Comparison of ENCODE assay signal across 17 cellular contexts in genomic region chr19:18784786-18785120, GRCh38. TPM values are rescaled to one million over a fixed set of nuclear protein-coding genes. Genes with fewer than 3 reads are reported as not detected.
A peak's percentile ranks its signal among the peaks of the same experiment; 100 is the strongest.
DNase-seq lines count a peak whose midpoint lies in the region; ATAC-seq, FAIRE-seq and TF ChIP-seq lines count a peak whose summit lies in the region.
"Had no signal": no experiment of that assay in that cellular context is flagged by ENCODE, and none has a peak within 500 bp of the region (broad histone marks: within the 10 kb centered on the region; RNA-seq: fewer than 3 reads in every experiment).

No MANE protein-coding gene starts in this region.

- H2BK5ac ChIP-seq in IMR-90 (ENCODE audit: low read depth, low read length, poor library complexity, severe bottlenecking) (no peak overlapping the region), H1 (ENCODE audit: low read depth, low read length) (no peak overlapping the region)

- H2AFZ ChIP-seq in HepG2 (ENCODE audit: low read length) (no peak overlapping the region), IMR-90 (replicated peaks; ENCODE audit: low read length, poor library complexity) (peak overlapping the region; percentile 56), H1 (ENCODE audit: low read length) (no peak overlapping the region)

- H2BK15ac ChIP-seq in IMR-90 (ENCODE audit: low read depth, low read length) (no peak overlapping the region), H1 (ENCODE audit: low read length) (0 out of 2 replicates have a peak overlapping the region, but pooled peaks have one; percentile 46)

- no peaks in the 10 kb centered on the region for H4K20me1 ChIP-seq in HepG2 (ENCODE audit: insufficient read depth, low read length)
- H4K20me1 ChIP-seq in IMR-90 (ENCODE audit: insufficient read depth, low read length), result peaks cover 11% of the 10 kb centered on the region; the same call in 1 of the 2 replicates
- peaks cover 8 to 33% of the 10 kb centered on the region in 2 experiments for H4K20me1 ChIP-seq in H1 (replicated peaks in 1 of 2; ENCODE audit: control insufficient read depth in 1 of 2, insufficient read depth in 2 of 2, low read length in 2 of 2)

- H3K79me2 ChIP-seq in HepG2 (ENCODE audit: insufficient read depth, low read length) (no peaks in the 10 kb centered on the region), H1 (ENCODE audit: control insufficient read depth in 1 of 2, insufficient read depth in 2 of 2, low read length in 2 of 2) (no peaks in the 10 kb centered on the region)

- H2BK120ac ChIP-seq in IMR-90 (ENCODE audit: low read depth, low read length) (no peak overlapping the region), H1 (replicated peaks; ENCODE audit: low read depth, low read length) (no peak overlapping the region)

- ATAC-seq in HepG2, result no peak
- ATAC-seq in right lobe of liver, result no peak
- ATAC-seq in IMR-90 (ENCODE audit: low read depth), result no peak
- ATAC-seq in GM21381 (IDR thresholded peaks at IDR 0.05; ENCODE audit: unreplicated experiment), result no peak

- H3K4ac ChIP-seq in IMR-90 (ENCODE audit: low read depth, low read length) (no peak overlapping the region), H1 (replicated peaks; ENCODE audit: insufficient read length, low read depth, low read length) (no peak overlapping the region)

- H3K79me1 ChIP-seq in IMR-90 (ENCODE audit: low read depth in 1 of 2, low read length in 2 of 2) (no peaks in the 10 kb centered on the region), H1 (ENCODE audit: low read depth, low read length) (no peaks in the 10 kb centered on the region)

- no peak for TF ChIP-seq POLR2A in HepG2 (IDR thresholded peaks at IDR 0.05; ENCODE audit: insufficient read depth in 1 of 2, low read depth in 2 of 2, low read length in 2 of 2)
- TF ChIP-seq POLR2A in right lobe of liver (IDR thresholded peaks at IDR 0.05), result no peak
- TF ChIP-seq POLR2A in IMR-90 (IDR thresholded peaks at IDR 0.05; ENCODE audit: low read depth, low read length), result no peak
- TF ChIP-seq POLR2A in H1 (IDR thresholded peaks at IDR 0.05; ENCODE audit: control extremely low read depth in 1 of 2, low read depth in 2 of 2, low read length in 2 of 2), result no peak

- BruUV-seq in HepG2 (replicated peaks; lab: Mats Ljungman, UMichigan), result no TSS peak
- no TSS peak for BruUV-seq in IMR-90 (replicated peaks; lab: Mats Ljungman, UMichigan)

- H3K4me1 ChIP-seq in HepG2 (ENCODE audit: insufficient read depth, low read length), result peaks cover 44% of the 10 kb centered on the region
- peaks cover 0 to under 1% (median 0%) of the 10 kb centered on the region in 4 donors for H3K4me1 ChIP-seq in right lobe of liver
- H3K4me1 ChIP-seq in IMR-90 (ENCODE audit: control insufficient read depth, insufficient read depth, low read length), result peaks cover 1% of the 10 kb centered on the region; the same call in 1 of the 2 replicates
- H3K4me1 ChIP-seq in H1 (replicated peaks in 1 of 4; ENCODE audit: control insufficient read depth in 3 of 4, insufficient read depth in 4 of 4, low read length in 3 of 4), result peaks cover 3 to 25% (median 17%) of the 10 kb centered on the region in 4 experiments
- H3K4me1 ChIP-seq in skeletal muscle satellite cell (ENCODE audit: control insufficient read depth, insufficient read depth, low read length), result peaks cover 6% of the 10 kb centered on the region

- H4K91ac ChIP-seq in IMR-90 (ENCODE audit: insufficient read depth, low read depth, low read length) (no peak overlapping the region), H1 (replicated peaks; ENCODE audit: insufficient read length, low read length) (no peak overlapping the region)

- in situ Hi-C loops in HepG2 (cut with HindIII; ENCODE audit: extremely low pct_ligation_motif_present, low pct_unique_long_range_greater_than_20kb) (loop anchor here (5.0 kb wide), 1 partner anchor 58 kb away; no protein-coding TSS in a partner anchor), IMR-90 (cut with MboI; ENCODE audit: low sequenced_read_pairs) (no loop called here)

- H3K9ac ChIP-seq in HepG2 (ENCODE audit: insufficient read depth, low read depth, low read length), result no peak overlapping the region
- no peak overlapping the region for H3K9ac ChIP-seq in IMR-90 (ENCODE audit: low read depth, low read length)
- H3K9ac ChIP-seq in H1 (replicated peaks in 1 of 4; ENCODE audit: extremely low read depth in 1 of 4, low read depth in 3 of 4, low read length in 3 of 4), result no peak overlapping the region
- H3K9ac ChIP-seq in skeletal muscle satellite cell (ENCODE audit: low read depth, low read length), result no peak overlapping the region

- no peak overlapping the region for H2BK12ac ChIP-seq in H1 (ENCODE audit: low read depth, low read length)

- CTCF ChIA-PET in HepG2 (lab: Yijun Ruan, JAX; ENCODE audit: low intra/inter-chr PET ratio, low total read pairs), result no interaction called here
- CTCF ChIA-PET in IMR-90 (lab: Yijun Ruan, JAX), result interaction anchor here (1.2 kb wide), 1 partner anchor 62 kb away, joined by 3 read pairs; no protein-coding TSS in a partner anchor
- CTCF ChIA-PET in H1 (lab: Charles Lee; ENCODE audit: partially characterized antibody), result interaction anchor here (1.3 to 3.4 kb wide), 2 partner anchors 12 to 60 kb away, joined by 3 to 15 read pairs; no protein-coding TSS in a partner anchor

- H3K18ac ChIP-seq in IMR-90 (ENCODE audit: low read depth, low read length) (no peak overlapping the region), H1 (ENCODE audit: extremely low read depth, low read length) (no peak overlapping the region)

- no peak for TF ChIP-seq RAD21 in HepG2 (CRISPR knock-in tag; IDR thresholded peaks at IDR 0.05)
- no peak for TF ChIP-seq RAD21 in IMR-90 (IDR thresholded peaks at IDR 0.05; ENCODE audit: low read length)
- no peak for TF ChIP-seq RAD21 in H1 (IDR thresholded peaks at IDR 0.05 in 1 of 2, conservative IDR thresholded peaks at IDR 0.05 in 1 of 2; ENCODE audit: low read depth in 2 of 2, low read length in 2 of 2)

- H4K8ac ChIP-seq in IMR-90 (ENCODE audit: low read depth in 2 of 2, low read length in 2 of 2) (no peak overlapping the region), H1 (ENCODE audit: extremely low read depth, insufficient read depth, low read length) (no peak overlapping the region)

- TF ChIP-seq EP300 in HepG2 (IDR thresholded peaks at IDR 0.05; ENCODE audit: low read depth in 2 of 2, low read length in 2 of 2) (no peak), HepG2 (CRISPR knock-in tag; IDR thresholded peaks at IDR 0.05; ENCODE audit: borderline replicate concordance) (no peak), H1 (IDR thresholded peaks at IDR 0.05; ENCODE audit: borderline replicate concordance in 1 of 2, low read depth in 2 of 2, low read length in 2 of 2) (no peak)

- POLR2A ChIA-PET in HepG2 (lab: Yijun Ruan, JAX) (no interaction called here), IMR-90 (lab: Charles Lee; ENCODE audit: unreplicated experiment) (no interaction called here), H1 (lab: Charles Lee; ENCODE audit: partially characterized antibody) (no interaction called here)

- peaks cover 2% of the 10 kb centered on the region; the same call in 1 of the 2 replicates for H3K9me1 ChIP-seq in IMR-90 (ENCODE audit: insufficient read depth, low read length)

- H3K56ac ChIP-seq in IMR-90 (ENCODE audit: extremely low read depth, insufficient read depth, low read length), result no peak overlapping the region
- H3K56ac ChIP-seq in H1 (replicated peaks; ENCODE audit: insufficient read length, low read depth, low read length), result no peak overlapping the region

- no peak overlapping the region for H3K27ac ChIP-seq in HepG2 (ENCODE audit: extremely low read length, insufficient read depth, low read length)
- no peak overlapping the region for H3K27ac ChIP-seq in right lobe of liver
- no peak overlapping the region for H3K27ac ChIP-seq in IMR-90 (ENCODE audit: insufficient read depth, low read length)
- no peak overlapping the region for H3K27ac ChIP-seq in H1 (ENCODE audit: low read depth, low read length)
- H3K27ac ChIP-seq: HL-60 had no signal

- no peak overlapping the region for H3K14ac ChIP-seq in IMR-90 (replicated peaks; ENCODE audit: low read depth, low read length)
- H3K14ac ChIP-seq in H1 (ENCODE audit: insufficient read length), result no peak overlapping the region

- H3K4me2 ChIP-seq in HepG2 (ENCODE audit: low read depth, low read length), result peak overlapping the region; percentile 60
- H3K4me2 ChIP-seq in IMR-90 (ENCODE audit: low read depth, low read length), result no peak overlapping the region
- H3K4me2 ChIP-seq in H1 (ENCODE audit: insufficient read depth in 1 of 2, low read depth in 2 of 2, low read length in 2 of 2), result peak overlapping the region; percentile 45 to 60; a peak in 3 of 4 replicates
- H3K4me2 ChIP-seq in skeletal muscle satellite cell (ENCODE audit: low read length), result peak overlapping the region; percentile 70

- no peak for DNase-seq in HepG2 (ENCODE audit: low spot score)
- DNase-seq in right lobe of liver, result no peak
- DNase-seq in IMR-90, result no peak
- no peak for DNase-seq in H1 (ENCODE audit: low read depth in 1 of 2, low spot score in 2 of 2)
- no peak for DNase-seq in NCI-H1436 (lab: John Stamatoyannopoulos, UW)
- DNase-seq in NCI-H2171 (lab: John Stamatoyannopoulos, UW), result no peak
- DNase-seq: NCI-H2081 treated with DMSO at 0.1 percent for 48 hours, NCI-H510A had no signal

- H4K5ac ChIP-seq in IMR-90 (ENCODE audit: low read depth, low read length), result no peak overlapping the region
- no peak overlapping the region for H4K5ac ChIP-seq in H1 (ENCODE audit: insufficient read length, low read depth, low read length)

- H2AK5ac ChIP-seq in IMR-90 (ENCODE audit: low read depth, low read length) (no peak overlapping the region), H1 (ENCODE audit: low read depth, low read length) (no peak overlapping the region; the same call in 1 of the 2 replicates)

- no peak overlapping the region for H2BK20ac ChIP-seq in IMR-90 (ENCODE audit: low read depth, low read length)
- no peak overlapping the region for H2BK20ac ChIP-seq in H1 (ENCODE audit: low read length)

- H3K27me3 ChIP-seq in HepG2 (ENCODE audit: control insufficient read depth in 1 of 2, insufficient read depth in 2 of 2, low read length in 2 of 2), result peaks cover 10 to 34% of the 10 kb centered on the region in 2 experiments
- H3K27me3 ChIP-seq in right lobe of liver, result peaks cover 20 to 29% of the 10 kb centered on the region in 2 donors
- H3K27me3 ChIP-seq in IMR-90 (ENCODE audit: control insufficient read depth, insufficient read depth, low read length), result peaks cover 38% of the 10 kb centered on the region
- H3K27me3 ChIP-seq in H1 (replicated peaks in 1 of 4; ENCODE audit: control insufficient read depth in 3 of 4, extremely low read depth in 1 of 4, insufficient read depth in 3 of 4, low read length in 3 of 4), result peaks cover 57 to 97% (median 93%) of the 10 kb centered on the region in 4 experiments
- peaks cover 45% of the 10 kb centered on the region for H3K27me3 ChIP-seq in skeletal muscle satellite cell (ENCODE audit: control insufficient read depth, insufficient read depth, low read length)

- no peaks in the 10 kb centered on the region for H3K9me3 ChIP-seq in HepG2 (ENCODE audit: low read length)
- H3K9me3 ChIP-seq in right lobe of liver, result no peaks in the 10 kb centered on the region
- peaks cover 4% of the 10 kb centered on the region for H3K9me3 ChIP-seq in IMR-90 (ENCODE audit: control insufficient read depth, insufficient read depth, low read length)
- no peaks in the 10 kb centered on the region; a peak in 1 of 4 replicates for H3K9me3 ChIP-seq in H1 (ENCODE audit: insufficient read depth in 2 of 2, low read depth in 1 of 2, low read length in 1 of 2)
- no peaks in the 10 kb centered on the region for H3K9me3 ChIP-seq in skeletal muscle satellite cell (replicated peaks; ENCODE audit: low read length)

- 73% methylated on average over 14 of the region's 16 CpGs for WGBS in HepG2 (ENCODE audit: low lambda C conversion rate)
- 87% methylated on average over 3 of the region's 16 CpGs for WGBS in right lobe of liver (ENCODE audit: insufficient coverage, low coverage, low lambda C conversion rate, missing lambda C conversion rate)
- WGBS in IMR-90 (ENCODE audit: extremely low coverage in 2 of 2, insufficient read length in 1 of 2), 2 experiments, result 84% methylated on average over 16 of the region's 16 CpGs; no CpG with 5 or more reads in 1 of the 2 experiments
- WGBS in H1 (ENCODE audit: extremely low coverage in 1 of 2, insufficient coverage in 1 of 2, insufficient read length in 1 of 2, insufficient replicate concordance in 2 of 2, low coverage in 1 of 2, low lambda C conversion rate in 2 of 2, missing lambda C conversion rate in 1 of 2), 2 experiments, result 79% methylated on average over 15 of the region's 16 CpGs; no CpG with 5 or more reads in 1 of the 2 experiments

- H3K36me3 ChIP-seq in HepG2 (replicated peaks in 1 of 2; ENCODE audit: control insufficient read depth in 1 of 2, insufficient read depth in 2 of 2, low read length in 2 of 2), result no peaks in the 10 kb centered on the region
- no peaks in the 10 kb centered on the region for H3K36me3 ChIP-seq in right lobe of liver
- no peaks in the 10 kb centered on the region for H3K36me3 ChIP-seq in IMR-90 (ENCODE audit: control insufficient read depth, insufficient read depth, low read length)
- H3K36me3 ChIP-seq in H1 (ENCODE audit: control insufficient read depth in 2 of 4, insufficient read depth in 4 of 4, low read length in 3 of 4), result no peaks in the 10 kb centered on the region
- no peaks in the 10 kb centered on the region for H3K36me3 ChIP-seq in skeletal muscle satellite cell (ENCODE audit: insufficient read depth, low read length)

- H3K4me3 ChIP-seq in HepG2 (replicated peaks in 1 of 3; ENCODE audit: insufficient read depth in 1 of 3, low read depth in 2 of 3, low read length in 3 of 3) (peak overlapping the region in 1 of 3 experiments; percentile 38; a peak in 1 of 6 replicates), right lobe of liver (no peak overlapping the region), IMR-90 (ENCODE audit: insufficient read depth, low read depth, low read length) (no peak overlapping the region), H1 (ENCODE audit: extremely low read depth in 1 of 4, insufficient read depth in 2 of 4, low read depth in 3 of 4, low read length in 4 of 4) (no peak overlapping the region; a peak in 1 of 8 replicates), skeletal muscle satellite cell (ENCODE audit: low read length) (peak overlapping the region; percentile 26)

- dilution Hi-C loops in IMR-90 (cut with HindIII; ENCODE audit: low sequenced_read_pairs, unreplicated experiment), result no loop called here

- peak overlapping the region; percentile 23 for H2AK9ac ChIP-seq in IMR-90 (replicated peaks; ENCODE audit: low read depth, low read length, poor library complexity)

- no peak for TF ChIP-seq CTCF in HepG2 (CRISPR knock-in tag; IDR thresholded peaks at IDR 0.05)
- TF ChIP-seq CTCF in right lobe of liver (IDR thresholded peaks at IDR 0.05), result no peak
- TF ChIP-seq CTCF in IMR-90 (conservative IDR thresholded peaks at IDR 0.05; ENCODE audit: low read depth, low read length), result no peak
- TF ChIP-seq CTCF in H1 (IDR thresholded peaks at IDR 0.05; ENCODE audit: control extremely low read depth in 1 of 3, insufficient read depth in 1 of 3, low read depth in 1 of 3, low read length in 3 of 3), result no peak

- H3K23me2 ChIP-seq in H1 (ENCODE audit: low read depth, low read length), result peaks cover 19% of the 10 kb centered on the region

- intact Hi-C loops in HepG2 (cut with micrococcal nuclease; ENCODE audit: unreplicated experiment) (no loop called here), right lobe of liver (cut with DNase I) (no loop called here), IMR-90 (cut with micrococcal nuclease) (no loop called here)

- no peak for FAIRE-seq in HepG2 (lab: Jason Lieb, UNC)
- FAIRE-seq in H1 (lab: Jason Lieb, UNC), result no peak
- FAIRE-seq: D721Med, H54 had no signal

- H3K23ac ChIP-seq in IMR-90 (ENCODE audit: low read depth, low read length) (no peak overlapping the region), H1 (ENCODE audit: insufficient read length) (no peak overlapping the region)

RNA-seq across cellular contexts. Expression of gene COMP, which starts 6.4 kb away (rescaled TPM):
- total RNA-seq in HepG2 (2016; rRNA removed; fragmentation: Illumina TruSeq; extraction: Trizol) (0.04 TPM in 1 of 2 replicates, not detected in the other), right lobe of liver (under 1 TPM in 2 of 6 experiments, not detected in 4; 0.11 to 0.31 TPM), IMR-90 (2012; rRNA removed) (under 0.01 TPM in 2 replicates)
- total RNA-seq in HepG2 (2016; cell fraction: cytosol; rRNA removed; fragmentation: Illumina TruSeq; extraction: Trizol; ENCODE audit: low read depth), result not detected in 2 replicates
- total RNA-seq in HepG2 (2016; cell fraction: insoluble cytoplasmic fraction; rRNA removed; fragmentation: Illumina TruSeq; extraction: Trizol), result 0.04 TPM in 1 of 2 replicates, not detected in the other
- total RNA-seq in HepG2 (2016; cell fraction: membrane; rRNA removed; fragmentation: Illumina TruSeq; extraction: Trizol), result not detected in 2 replicates
- total RNA-seq in HepG2 (2016; cell fraction: nucleus; rRNA removed; fragmentation: Illumina TruSeq; extraction: Trizol), result not detected in 2 replicates
- polyA plus RNA-seq in HepG2 (2011; rRNA removed) (0.13 and 0.16 TPM in 2 replicates), IMR-90 (2012; rRNA removed) (0.34 and 0.43 TPM in 2 replicates), H1 (2011; rRNA removed) (0.17 and 0.35 TPM in 2 replicates)
- polyA plus RNA-seq in HepG2 (2011; cell fraction: cytosol; rRNA removed), result 0.16 and 0.19 TPM in 2 replicates
- 0.23 and 0.37 TPM in 2 replicates for polyA plus RNA-seq in HepG2 (2011; cell fraction: nucleus; rRNA removed)
- polyA plus RNA-seq in HepG2 (2012), result 0.36 and 0.49 TPM in 2 replicates
- not detected in 2 replicates for polyA plus RNA-seq in HepG2 (2016; cell fraction: cytosol; fragmentation: Illumina TruSeq; extraction: Trizol; ENCODE audit: low read depth)
- not detected in 2 replicates for polyA plus RNA-seq in HepG2 (2016; cell fraction: insoluble cytoplasmic fraction; fragmentation: Illumina TruSeq; extraction: Trizol; ENCODE audit: low read depth)
- 0.08 TPM in 1 of 2 replicates, not detected in the other for polyA plus RNA-seq in HepG2 (2016; cell fraction: membrane; fragmentation: Illumina TruSeq; extraction: Trizol; ENCODE audit: low read depth)
- 0.31 and 0.66 TPM in 2 replicates for polyA plus RNA-seq in HepG2 (2016; cell fraction: nucleus; fragmentation: Illumina TruSeq; extraction: Trizol; ENCODE audit: insufficient read depth, low read depth)
- polyA minus RNA-seq in HepG2 (2011; rRNA and poly(A)+ RNA removed; ENCODE audit: low replicate concordance), result not detected in 2 replicates
- polyA minus RNA-seq in HepG2 (2011; cell fraction: cytosol; rRNA and poly(A)+ RNA removed), result not detected in 2 replicates
- not detected in 2 replicates for polyA minus RNA-seq in HepG2 (2011; cell fraction: nucleus; rRNA and poly(A)+ RNA removed)
- 0.16 and 0.34 TPM in 2 replicates for polyA plus RNA-seq in IMR-90 (2012; cell fraction: cytosol; rRNA removed)
- 0.17 and 0.36 TPM in 2 replicates for polyA plus RNA-seq in IMR-90 (2012; cell fraction: nucleus; rRNA removed; ENCODE audit: low replicate concordance)
- 0.17 and 0.25 TPM in 2 replicates for total RNA-seq in H1 (2021; fragmentation: NEBNext Ultra II Directional; extraction: Animal tissue kit (Norgen Biotek cat#: 25700))
- polyA plus RNA-seq in H1 (2011; cell fraction: cytosol; rRNA removed), result 0.37 TPM
- polyA plus RNA-seq in H1 (2011; cell fraction: nucleus; rRNA removed), result 0.91 TPM
- 0.09 to 0.24 TPM (median 0.16 TPM) in 3 of 4 replicates, not detected in the other for polyA plus RNA-seq in H1 (2012, experiment 1 of 2)
- 0.09 TPM for polyA plus RNA-seq in H1 (2012, experiment 2 of 2)
- polyA plus RNA-seq in H1 (2013, experiment 1 of 2), result 0.16 TPM
- polyA plus RNA-seq in H1 (2013, experiment 2 of 2), result 0.15 TPM
- polyA minus RNA-seq in H1 (2011; rRNA and poly(A)+ RNA removed), result 0.19 and 0.29 TPM in 2 replicates
- not detected for polyA minus RNA-seq in H1 (2011; cell fraction: cytosol; rRNA and poly(A)+ RNA removed)
- not detected for polyA minus RNA-seq in H1 (2011; cell fraction: nucleus; rRNA and poly(A)+ RNA removed)
- 0.25 and 2.4 TPM in 2 replicates for total RNA-seq in skeletal muscle satellite cell (2012; rRNA removed)
- total RNA-seq: CD8-positive, alpha-beta memory T cell; HT1080; LHCN-M2; T-cell had no signal
- polyA plus RNA-seq: CD8-positive, alpha-beta memory T cell had no signal

RNA-seq across cellular contexts. Expression of gene UPF1, which starts 47.0 kb away (rescaled TPM):
- total RNA-seq in HepG2 (2016; rRNA removed; fragmentation: Illumina TruSeq; extraction: Trizol), result 37.3 and 41.8 TPM in 2 replicates
- 12.2 and 13.8 TPM in 2 replicates for total RNA-seq in HepG2 (2016; cell fraction: cytosol; rRNA removed; fragmentation: Illumina TruSeq; extraction: Trizol; ENCODE audit: low read depth)
- total RNA-seq in HepG2 (2016; cell fraction: insoluble cytoplasmic fraction; rRNA removed; fragmentation: Illumina TruSeq; extraction: Trizol), result 29.5 and 44.5 TPM in 2 replicates
- 18.3 and 21.1 TPM in 2 replicates for total RNA-seq in HepG2 (2016; cell fraction: membrane; rRNA removed; fragmentation: Illumina TruSeq; extraction: Trizol)
- 36.9 and 43.6 TPM in 2 replicates for total RNA-seq in HepG2 (2016; cell fraction: nucleus; rRNA removed; fragmentation: Illumina TruSeq; extraction: Trizol)
- 16.9 and 23.1 TPM in 2 replicates for polyA plus RNA-seq in HepG2 (2011; rRNA removed)
- polyA plus RNA-seq in HepG2 (2011; cell fraction: cytosol; rRNA removed), result 11.8 and 14.9 TPM in 2 replicates
- 81.5 and 87.6 TPM in 2 replicates for polyA plus RNA-seq in HepG2 (2011; cell fraction: nucleus; rRNA removed)
- 32.0 and 33.3 TPM in 2 replicates for polyA plus RNA-seq in HepG2 (2012)
- polyA plus RNA-seq in HepG2 (2016; cell fraction: cytosol; fragmentation: Illumina TruSeq; extraction: Trizol; ENCODE audit: low read depth), result 5.5 and 6.1 TPM in 2 replicates
- 29.2 and 42.1 TPM in 2 replicates for polyA plus RNA-seq in HepG2 (2016; cell fraction: insoluble cytoplasmic fraction; fragmentation: Illumina TruSeq; extraction: Trizol; ENCODE audit: low read depth)
- polyA plus RNA-seq in HepG2 (2016; cell fraction: membrane; fragmentation: Illumina TruSeq; extraction: Trizol; ENCODE audit: low read depth), result 9.6 and 10.6 TPM in 2 replicates
- 67.1 and 73.6 TPM in 2 replicates for polyA plus RNA-seq in HepG2 (2016; cell fraction: nucleus; fragmentation: Illumina TruSeq; extraction: Trizol; ENCODE audit: insufficient read depth, low read depth)
- 65.4 and 85.0 TPM in 2 replicates for polyA minus RNA-seq in HepG2 (2011; rRNA and poly(A)+ RNA removed; ENCODE audit: low replicate concordance)
- 39.4 and 46.0 TPM in 2 replicates for polyA minus RNA-seq in HepG2 (2011; cell fraction: cytosol; rRNA and poly(A)+ RNA removed)
- 47.6 and 69.0 TPM in 2 replicates for polyA minus RNA-seq in HepG2 (2011; cell fraction: nucleus; rRNA and poly(A)+ RNA removed)
- total RNA-seq in right lobe of liver, result 10 to 100 TPM; 34.0 to 61.0 (median 41.3) TPM
- total RNA-seq in IMR-90 (2012; rRNA removed), result 31.2 and 31.4 TPM in 2 replicates
- 39.2 and 50.3 TPM in 2 replicates for polyA plus RNA-seq in IMR-90 (2012; rRNA removed)
- polyA plus RNA-seq in IMR-90 (2012; cell fraction: cytosol; rRNA removed), result 19.9 and 28.2 TPM in 2 replicates
- 76.6 and 116 TPM in 2 replicates for polyA plus RNA-seq in IMR-90 (2012; cell fraction: nucleus; rRNA removed; ENCODE audit: low replicate concordance)
- 62.0 and 64.6 TPM in 2 replicates for total RNA-seq in H1 (2021; fragmentation: NEBNext Ultra II Directional; extraction: Animal tissue kit (Norgen Biotek cat#: 25700))
- 46.4 and 77.0 TPM in 2 replicates for polyA plus RNA-seq in H1 (2011; rRNA removed)
- 21.2 TPM for polyA plus RNA-seq in H1 (2011; cell fraction: cytosol; rRNA removed)
- polyA plus RNA-seq in H1 (2011; cell fraction: nucleus; rRNA removed), result 103 TPM
- polyA plus RNA-seq in H1 (2012, experiment 1 of 2), result 27.7 to 47.4 TPM (median 46.0 TPM) in 4 replicates
- polyA plus RNA-seq in H1 (2012, experiment 2 of 2), result 32.1 TPM
- polyA plus RNA-seq in H1 (2013, experiment 1 of 2), result 28.2 TPM
- polyA plus RNA-seq in H1 (2013, experiment 2 of 2), result 27.5 TPM
- polyA minus RNA-seq in H1 (2011; rRNA and poly(A)+ RNA removed), result 70.9 and 84.6 TPM in 2 replicates
- 56.1 TPM for polyA minus RNA-seq in H1 (2011; cell fraction: cytosol; rRNA and poly(A)+ RNA removed)
- 58.3 TPM for polyA minus RNA-seq in H1 (2011; cell fraction: nucleus; rRNA and poly(A)+ RNA removed)
- 63.9 and 74.5 TPM in 2 replicates for total RNA-seq in skeletal muscle satellite cell (2012; rRNA removed)

Comparison
In these comparisons a context has a peak if more than half of its experiments do, and no peak if none do; other contexts are left out.
1. Of the 41 proteins assayed by ChIP-seq in both HepG2 and H1: peak only in HepG2: none; only in H1: EZH2; in both: none; in neither: 40.